ENCODE assay signal across 28 cellular contexts in genomic region chr2:42243297-42243696, GRCh38.
"Had no signal": no experiment of that assay in that cellular context is flagged by ENCODE, and none has a peak within 500 bp of the region (broad histone marks: within the 10 kb centered on the region; RNA-seq: fewer than 3 reads in every experiment).

No MANE protein-coding gene starts in this region.

- H3K4me1 ChIP-seq: gastrocnemius medialis had no signal

- DNase-seq: activated CD4-positive, alpha-beta T cell treated with anti-CD3 and anti-CD28 coated beads, Interleukin-2, amount 50 U/mL, for 1 hour; activated CD8-positive, alpha-beta T cell treated with anti-CD3 and anti-CD28 coated beads for 36 hours; activated gamma-delta T cell treated with Interleukin-2 at 50 U/mL for 16 hours; activated naive CD4-positive, alpha-beta T cell treated with anti-CD3 and anti-CD28 coated beads, Interleukin-2, amount 50 U/mL, for 16 hours; activated T-cell treated with anti-CD3 and anti-CD28 coated beads, Interleukin-2, amount 50 U/mL, for 4 hours; anterior cingulate cortex; cerebellar nuclear complex; effector memory CD8-positive, alpha-beta T cell; erythroblast; gastrocnemius medialis; islet precursor cell; left cardiac atrium; mammary epithelial cell; natural killer cell; SK-N-SH; stimulated activated CD4-positive, alpha-beta T cell treated with anti-CD3 and anti-CD28 coated beads, Interleukin-4, amount 100 ng/mL, for 24 hours; stomach; SW 1271; T-helper 2 cell; thyroid gland; upper lobe of right lung had no signal

- H3K27me3 ChIP-seq: gastrocnemius medialis, hepatocyte, stomach, thyroid gland, upper lobe of right lung had no signal

- H3K27ac Mint-ChIP-seq: activated CD8-positive, alpha-beta T cell treated with anti-CD3 and anti-CD28 coated beads for 36 hours; activated T-helper 17 cell treated with anti-CD3 and anti-CD28 coated beads, Interleukin-2, amount 50 U/mL, for 72 hours; mesothelial cell of epicardium had no signal

- H3K36me3 ChIP-seq: gastrocnemius medialis, thyroid gland had no signal

- H3K9me3 ChIP-seq: gastrocnemius medialis, SK-N-SH, stomach, thyroid gland, upper lobe of right lung had no signal

- H3K4me3 Mint-ChIP-seq: activated CD8-positive, alpha-beta T cell treated with anti-CD3 and anti-CD28 coated beads for 36 hours; activated T-cell treated with anti-CD3 and anti-CD28 coated beads, Interleukin-2, amount 50 U/mL, for 4 hours; activated T-helper 17 cell treated with anti-CD3 and anti-CD28 coated beads, Interleukin-2, amount 50 U/mL, for 72 hours; mesothelial cell of epicardium; natural killer cell; stimulated activated effector memory CD8-positive, alpha-beta T cell treated with anti-CD3 and anti-CD28 coated beads, Interleukin-12 subunit alpha, Interleukin-12 subunit beta, amount 100 ng/mL, for 72 hours had no signal

- H3K27me3 Mint-ChIP-seq: activated CD8-positive, alpha-beta T cell treated with anti-CD3 and anti-CD28 coated beads for 36 hours; activated T-helper 17 cell treated with anti-CD3 and anti-CD28 coated beads, Interleukin-2, amount 50 U/mL, for 72 hours; effector memory CD8-positive, alpha-beta T cell had no signal

- ATAC-seq: activated CD8-positive, alpha-beta T cell treated with anti-CD3 and anti-CD28 coated beads for 36 hours; activated T-cell treated with anti-CD3 and anti-CD28 coated beads, Interleukin-2, amount 50 U/mL, for 4 hours; activated T-helper 17 cell treated with anti-CD3 and anti-CD28 coated beads, Interleukin-2, amount 50 U/mL, for 72 hours; effector memory CD8-positive, alpha-beta T cell; gastrocnemius medialis; left cardiac atrium; natural killer cell; sciatic nerve; stimulated activated effector memory CD8-positive, alpha-beta T cell treated with anti-CD3 and anti-CD28 coated beads, Interleukin-12 subunit alpha, Interleukin-12 subunit beta, amount 100 ng/mL, for 72 hours; upper lobe of right lung had no signal

- H3K9me3 Mint-ChIP-seq: activated CD8-positive, alpha-beta T cell treated with anti-CD3 and anti-CD28 coated beads for 36 hours; activated T-cell treated with anti-CD3 and anti-CD28 coated beads, Interleukin-2, amount 50 U/mL, for 4 hours; activated T-helper 17 cell treated with anti-CD3 and anti-CD28 coated beads, Interleukin-2, amount 50 U/mL, for 72 hours; effector memory CD8-positive, alpha-beta T cell; mesothelial cell of epicardium; natural killer cell; stimulated activated effector memory CD8-positive, alpha-beta T cell treated with anti-CD3 and anti-CD28 coated beads, Interleukin-12 subunit alpha, Interleukin-12 subunit beta, amount 100 ng/mL, for 72 hours had no signal

- H3K27ac ChIP-seq: coronary artery, gastrocnemius medialis, hepatocyte, skin epidermis, stomach, thyroid gland, upper lobe of right lung had no signal

- H3K4me3 ChIP-seq: coronary artery, gastrocnemius medialis, hepatocyte, skin epidermis, stomach, thyroid gland, upper lobe of right lung had no signal
